Comparison of ENCODE assay signal across 22 cellular contexts in the genomic region with DNA sequence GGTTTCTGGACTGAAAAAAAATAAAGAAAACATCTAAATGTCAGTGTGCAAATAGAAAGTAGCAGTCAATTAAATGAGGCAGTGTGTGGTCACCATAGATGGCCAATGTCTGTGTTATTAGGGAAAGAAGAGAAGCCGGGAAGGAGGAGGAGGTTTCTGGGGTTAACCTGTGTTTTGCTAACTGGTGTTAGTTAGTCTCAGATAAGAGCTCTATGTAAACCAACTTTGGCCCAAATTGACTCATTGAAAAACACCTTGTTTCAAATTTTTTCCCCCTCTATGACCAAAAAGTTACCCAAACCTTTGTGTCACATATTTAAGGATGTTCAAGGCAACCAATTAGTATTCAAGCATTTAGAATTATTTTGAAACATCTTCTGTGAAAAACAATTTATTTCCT.
DNase-seq lines count a peak whose midpoint lies in the region; ATAC-seq and TF ChIP-seq lines count a peak whose summit lies in the region.
"Had no signal": no experiment of that assay in that cellular context is flagged by ENCODE, and none has a peak within 500 bp of the region (broad histone marks: within the 10 kb centered on the region; RNA-seq: fewer than 3 reads in every experiment).

No MANE protein-coding gene starts in this region.

- no peak for TF ChIP-seq POLR2A in esophagus squamous epithelium (IDR thresholded peaks at IDR 0.05)

- peaks cover 17% of the 10 kb centered on the region for H3F3A ChIP-seq in smooth muscle cell (ENCODE audit: low read depth)

- no peaks in the 10 kb centered on the region for H3K36me3 Mint-ChIP-seq in activated T-cell treated with anti-CD3 and anti-CD28 coated beads, Interleukin-2, amount 50 U/mL, for 72 hours (ENCODE audit: insufficient read depth in 2 of 2)
- H3K36me3 Mint-ChIP-seq: CD8-positive, alpha-beta T cell; natural killer cell; WTC11 had no signal

- TF ChIP-seq CTCF in esophagus squamous epithelium (IDR thresholded peaks at IDR 0.05) = no peak
- TF ChIP-seq CTCF in smooth muscle cell (IDR thresholded peaks at IDR 0.05; ENCODE audit: borderline replicate concordance, insufficient read depth, poor library complexity, severe bottlenecking) = no peak
- no peak for TF ChIP-seq CTCF in upper lobe of right lung (IDR thresholded peaks at IDR 0.05)

- no peaks in the 10 kb centered on the region for H3K9me3 Mint-ChIP-seq in activated T-cell treated with anti-CD3 and anti-CD28 coated beads, Interleukin-2, amount 50 U/mL, for 72 hours
- H3K9me3 Mint-ChIP-seq: CD8-positive, alpha-beta T cell; GM23338; natural killer cell; WTC11 had no signal

- H3K79me2 ChIP-seq in smooth muscle cell (ENCODE audit: low read depth) = no peaks in the 10 kb centered on the region

- no peaks in the 10 kb centered on the region for H3K27me3 ChIP-seq in esophagus squamous epithelium
- H3K27me3 ChIP-seq in smooth muscle cell (ENCODE audit: low read depth) = peaks cover 4% of the 10 kb centered on the region
- H3K27me3 ChIP-seq in upper lobe of right lung = no peaks in the 10 kb centered on the region
- H3K27me3 ChIP-seq: BE2C, breast epithelium, right lobe of liver, SJSA1 had no signal

- WGBS in esophagus squamous epithelium, 2 donors = 50 to 60% methylated on average over 1 of the region's 1 CpG
- 27% methylated on average over 1 of the region's 1 CpG for WGBS in smooth muscle cell (ENCODE audit: low lambda C conversion rate)

- peak overlapping the region; percentile 42 for H3K4me2 ChIP-seq in smooth muscle cell
- H3K4me2 ChIP-seq: GM23338 had no signal

- H3K27ac ChIP-seq in esophagus squamous epithelium (peak overlapping the region in 3 of 4 donors; percentile 42 to 80 (median 77)), smooth muscle cell (ENCODE audit: low read depth) (peak overlapping the region; percentile 49), upper lobe of right lung (peak overlapping the region; percentile 63)
- H3K27ac ChIP-seq: right lobe of liver, SJSA1 had no signal

- peak overlapping the region in 1 of 2 donors; percentile 46 for H3K4me3 Mint-ChIP-seq in activated T-cell treated with anti-CD3 and anti-CD28 coated beads, Interleukin-2, amount 50 U/mL, for 72 hours
- H3K4me3 Mint-ChIP-seq: CD8-positive, alpha-beta T cell; GM23338; natural killer cell; WTC11 had no signal

- no peaks in the 10 kb centered on the region for H4K20me1 ChIP-seq in smooth muscle cell (ENCODE audit: low read depth)

- H3K4me1 ChIP-seq in esophagus squamous epithelium = peaks cover 3 to 39% (median 18%) of the 10 kb centered on the region in 3 donors
- no peaks in the 10 kb centered on the region for H3K4me1 ChIP-seq in smooth muscle cell (ENCODE audit: low read depth)
- peaks cover 12% of the 10 kb centered on the region for H3K4me1 ChIP-seq in upper lobe of right lung
- H3K4me1 ChIP-seq: BE2C, breast epithelium, right lobe of liver, SJSA1 had no signal

- peak; percentile 49 to 51 for ATAC-seq in activated T-cell treated with anti-CD3 and anti-CD28 coated beads, Interleukin-2, amount 50 U/mL, for 72 hours (replicated peaks in 1 of 2)
- no peak for ATAC-seq in upper lobe of right lung
- ATAC-seq: CD8-positive, alpha-beta T cell; GM23338; natural killer cell; right lobe of liver; WTC11 had no signal

- intact Hi-C loops in esophagus squamous epithelium (cut with DNase I) = no loop called here
- intact Hi-C loops in upper lobe of right lung (cut with DNase I) = no loop called here

- no peak overlapping the region for H2AFZ ChIP-seq in smooth muscle cell (ENCODE audit: low read depth)
- H2AFZ ChIP-seq: GM23338 had no signal

- peak overlapping the region; percentile 85 for H3K27ac Mint-ChIP-seq in activated T-cell treated with anti-CD3 and anti-CD28 coated beads, Interleukin-2, amount 50 U/mL, for 72 hours
- H3K27ac Mint-ChIP-seq: CD8-positive, alpha-beta T cell; GM23338; natural killer cell; progenitor cell of endocrine pancreas; WTC11 had no signal

- DNase-seq in activated T-cell treated with anti-CD3 and anti-CD28 coated beads, Interleukin-2, amount 50 U/mL, for 72 hours = peak in 1 of 2 donors; percentile 33
- no peak for DNase-seq in activated T-cell treated with anti-CD3 and anti-CD28 coated beads, Interleukin-2, amount 50 U/mL, for 1 hour
- no peak for DNase-seq in esophagus squamous epithelium (lab: John Stamatoyannopoulos, UW)
- DNase-seq in smooth muscle cell (lab: John Stamatoyannopoulos, UW; ENCODE audit: unreplicated experiment) = no peak
- DNase-seq in upper lobe of right lung = no peak
- no peak for DNase-seq in NOMO-1 treated with DMSO at 0.1 percent for 48 hours (lab: John Stamatoyannopoulos, UW; ENCODE audit: unreplicated experiment)
- no peak for DNase-seq in NCI-H1694 treated with DMSO at 0.1 percent for 48 hours (lab: John Stamatoyannopoulos, UW)
- DNase-seq: activated naive CD4-positive, alpha-beta T cell treated with Interleukin-2 at 50 U/mL for 16 hours; BE2C; CD8-positive, alpha-beta T cell; Kasumi-1; natural killer cell; NCI-H446; NCI-H82; nucleus accumbens; right lobe of liver; stimulated activated CD4-positive, alpha-beta T cell treated with anti-CD3 and anti-CD28 coated beads, Interleukin-4, amount 100 ng/mL, for 1 hour had no signal

- peaks cover 10% of the 10 kb centered on the region for H3K27me3 Mint-ChIP-seq in activated T-cell treated with anti-CD3 and anti-CD28 coated beads, Interleukin-2, amount 50 U/mL, for 72 hours (ENCODE audit: low read depth)

- no peak overlapping the region for H3K9ac ChIP-seq in smooth muscle cell (ENCODE audit: low read depth)

- H3K36me3 ChIP-seq in esophagus squamous epithelium (no peaks in the 10 kb centered on the region), smooth muscle cell (ENCODE audit: low read depth) (no peaks in the 10 kb centered on the region), upper lobe of right lung (no peaks in the 10 kb centered on the region)
- H3K36me3 ChIP-seq: BE2C, breast epithelium, right lobe of liver, SJSA1 had no signal

- H3K4me3 ChIP-seq in esophagus squamous epithelium = no peak overlapping the region
- no peak overlapping the region for H3K4me3 ChIP-seq in smooth muscle cell
- no peak overlapping the region for H3K4me3 ChIP-seq in upper lobe of right lung
- H3K4me3 ChIP-seq: breast epithelium, GM23338, right lobe of liver, SJSA1 had no signal

- no peaks in the 10 kb centered on the region for H3K9me3 ChIP-seq in esophagus squamous epithelium
- H3K9me3 ChIP-seq in smooth muscle cell (replicated peaks; ENCODE audit: low read depth) = no peaks in the 10 kb centered on the region
- H3K9me3 ChIP-seq in upper lobe of right lung = no peaks in the 10 kb centered on the region
- H3K9me3 ChIP-seq: BE2C, breast epithelium, right lobe of liver, SJSA1 had no signal

- H3K4me1 Mint-ChIP-seq in activated T-cell treated with anti-CD3 and anti-CD28 coated beads, Interleukin-2, amount 50 U/mL, for 72 hours (ENCODE audit: low read depth) = peaks cover 76% of the 10 kb centered on the region
